1 cellular context compared by ENCODE assay signal in the genomic region with DNA sequence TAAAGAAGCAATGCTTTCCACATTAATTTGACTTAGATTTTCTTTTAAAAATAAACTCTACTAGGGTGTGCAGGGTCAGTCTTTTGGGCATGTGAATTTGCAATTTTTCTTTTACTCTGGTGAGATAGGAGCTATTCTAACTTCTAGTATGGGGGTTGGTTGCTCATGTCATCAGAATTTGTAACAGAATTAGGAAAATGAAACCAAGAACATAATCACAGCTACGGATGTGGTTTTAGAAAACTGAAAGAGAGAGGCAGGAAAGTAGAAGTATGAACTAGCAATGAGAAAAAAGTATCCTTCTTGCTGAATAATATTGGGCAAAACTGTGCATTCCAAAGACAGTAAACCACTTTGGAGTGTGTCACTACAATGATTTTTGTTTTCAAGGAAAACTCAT.
TF ChIP-seq lines count a peak whose summit lies in the region.

No MANE protein-coding gene starts in this region.

TF ChIP-seq in HepG2, 621 proteins besides CTCF, POLR2A, EP300 and RAD21:
- TF ChIP-seq MLLT10 (CRISPR knock-in tag; IDR thresholded peaks at IDR 0.05) (no peak), GPN1 (CRISPR knock-in tag; IDR thresholded peaks at IDR 0.05; ENCODE audit: borderline replicate concordance) (no peak), ZFP36 (IDR thresholded peaks at IDR 0.05; ENCODE audit: borderline replicate concordance, low read depth, low read length, partially characterized antibody) (no peak), TSC22D2 (CRISPR knock-in tag; IDR thresholded peaks at IDR 0.05; ENCODE audit: borderline replicate concordance) (no peak), BHLHE40 (IDR thresholded peaks at IDR 0.05; ENCODE audit: low read length) (no peak), ZNF343 (CRISPR knock-in tag; IDR thresholded peaks at IDR 0.05) (no peak), FOXO1 (CRISPR knock-in tag; IDR thresholded peaks at IDR 0.05) (no peak), MAFG (CRISPR knock-in tag; IDR thresholded peaks at IDR 0.05) (no peak), ARHGAP35 (CRISPR knock-in tag; IDR thresholded peaks at IDR 0.05; ENCODE audit: borderline replicate concordance) (no peak), NKX3-1 (CRISPR knock-in tag; IDR thresholded peaks at IDR 0.05) (no peak), ZNF713 (CRISPR knock-in tag; IDR thresholded peaks at IDR 0.05) (no peak), NR2F2 (IDR thresholded peaks at IDR 0.05; ENCODE audit: borderline replicate concordance, low read depth) (no peak), ATF1 (CRISPR knock-in tag; IDR thresholded peaks at IDR 0.05) (no peak), SMAD3 (CRISPR knock-in tag; IDR thresholded peaks at IDR 0.05) (no peak), ZFP41 (CRISPR knock-in tag; IDR thresholded peaks at IDR 0.05; ENCODE audit: borderline replicate concordance) (no peak), SOX5 (CRISPR knock-in tag; IDR thresholded peaks at IDR 0.05; ENCODE audit: borderline replicate concordance) (no peak)
- TF ChIP-seq, protein P1, sequence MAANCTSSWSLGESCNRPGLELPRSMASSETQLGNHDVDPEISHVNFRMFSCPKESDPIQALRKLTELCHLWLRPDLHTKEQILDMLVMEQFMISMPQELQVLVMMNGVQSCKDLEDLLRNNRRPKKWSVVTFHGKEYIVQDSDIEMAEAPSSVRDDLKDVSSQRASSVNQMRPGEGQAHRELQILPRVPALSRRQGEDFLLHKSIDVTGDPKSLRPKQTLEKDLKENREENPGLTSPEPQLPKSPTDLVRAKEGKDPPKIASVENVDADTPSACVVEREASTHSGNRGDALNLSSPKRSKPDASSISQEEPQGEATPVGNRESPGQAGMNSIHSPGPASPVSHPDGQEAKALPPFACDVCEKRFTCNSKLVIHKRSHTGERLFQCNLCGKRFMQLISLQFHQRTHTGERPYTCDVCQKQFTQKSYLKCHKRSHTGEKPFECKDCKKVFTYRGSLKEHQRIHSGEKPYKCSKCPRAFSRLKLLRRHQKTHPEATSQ (CRISPR knock-in tag; IDR thresholded peaks at IDR 0.05; ENCODE audit: borderline replicate concordance), result no peak
- TF ChIP-seq, protein P2, sequence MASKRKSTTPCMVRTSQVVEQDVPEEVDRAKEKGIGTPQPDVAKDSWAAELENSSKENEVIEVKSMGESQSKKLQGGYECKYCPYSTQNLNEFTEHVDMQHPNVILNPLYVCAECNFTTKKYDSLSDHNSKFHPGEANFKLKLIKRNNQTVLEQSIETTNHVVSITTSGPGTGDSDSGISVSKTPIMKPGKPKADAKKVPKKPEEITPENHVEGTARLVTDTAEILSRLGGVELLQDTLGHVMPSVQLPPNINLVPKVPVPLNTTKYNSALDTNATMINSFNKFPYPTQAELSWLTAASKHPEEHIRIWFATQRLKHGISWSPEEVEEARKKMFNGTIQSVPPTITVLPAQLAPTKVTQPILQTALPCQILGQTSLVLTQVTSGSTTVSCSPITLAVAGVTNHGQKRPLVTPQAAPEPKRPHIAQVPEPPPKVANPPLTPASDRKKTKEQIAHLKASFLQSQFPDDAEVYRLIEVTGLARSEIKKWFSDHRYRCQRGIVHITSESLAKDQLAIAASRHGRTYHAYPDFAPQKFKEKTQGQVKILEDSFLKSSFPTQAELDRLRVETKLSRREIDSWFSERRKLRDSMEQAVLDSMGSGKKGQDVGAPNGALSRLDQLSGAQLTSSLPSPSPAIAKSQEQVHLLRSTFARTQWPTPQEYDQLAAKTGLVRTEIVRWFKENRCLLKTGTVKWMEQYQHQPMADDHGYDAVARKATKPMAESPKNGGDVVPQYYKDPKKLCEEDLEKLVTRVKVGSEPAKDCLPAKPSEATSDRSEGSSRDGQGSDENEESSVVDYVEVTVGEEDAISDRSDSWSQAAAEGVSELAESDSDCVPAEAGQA (IDR thresholded peaks at IDR 0.05; ENCODE audit: low read depth), result no peak
- TF ChIP-seq, protein P2 (CRISPR knock-in tag; IDR thresholded peaks at IDR 0.05; ENCODE audit: borderline replicate concordance), result no peak
